In genomic region chr2:75517562-75518230, GRCh38 we compare ENCODE assay signal across 19 cellular contexts. TPM values are rescaled to one million over a fixed set of nuclear protein-coding genes. Genes with fewer than 3 reads are reported as not detected.
DNase-seq lines count a peak whose midpoint lies in the region; ATAC-seq and TF ChIP-seq lines count a peak whose summit lies in the region.
"Had no signal": no experiment of that assay in that cellular context is flagged by ENCODE, and none has a peak within 500 bp of the region (broad histone marks: within the 10 kb centered on the region; RNA-seq: fewer than 3 reads in every experiment).

No MANE protein-coding gene starts in this region.

- TF ChIP-seq CTCF in endothelial cell (IDR thresholded peaks at IDR 0.05; ENCODE audit: unreplicated experiment): no peak
- no peak for TF ChIP-seq CTCF in nephron (IDR thresholded peaks at IDR 0.05; ENCODE audit: unreplicated experiment in 3 of 3)

- DNase-seq in endothelial cell (ENCODE audit: low spot score): no peak
- DNase-seq in left kidney (ENCODE audit: low read depth, low spot score): peak; percentile 63
- DNase-seq in left cardiac atrium: no peak
- no peak for DNase-seq in NCI-H1048 (lab: John Stamatoyannopoulos, UW)
- DNase-seq: C1 segment of cervical spinal cord; CD4-positive, alpha-beta memory T cell; COR-L47; HCEC 1CT; NCI-H1092; NCI-H1417 treated with DMSO at 0.1 percent for 48 hours; NCI-H1694 treated with DMSO at 0.1 percent for 48 hours; NCI-H2081; NCI-H524; NCI-H774; SJCRH30 had no signal

- H3K9me3 Mint-ChIP-seq in endothelial cell (ENCODE audit: unreplicated experiment): no peaks in the 10 kb centered on the region
- H3K9me3 Mint-ChIP-seq in nephron: peaks cover 8% of the 10 kb centered on the region

- no peak overlapping the region for H3K27ac Mint-ChIP-seq in endothelial cell (ENCODE audit: unreplicated experiment)
- H3K27ac Mint-ChIP-seq in nephron: peak overlapping the region in 2 of 3 experiments; percentile 48 to 79
- H3K27ac Mint-ChIP-seq: CD4-positive, alpha-beta memory T cell; IgD-negative memory B cell had no signal

- H3K27me3 Mint-ChIP-seq in endothelial cell (ENCODE audit: unreplicated experiment) (peaks cover 4% of the 10 kb centered on the region), nephron (ENCODE audit: low read depth) (no peaks in the 10 kb centered on the region)

- H3K36me3 Mint-ChIP-seq in endothelial cell (ENCODE audit: low read depth, unreplicated experiment): peaks cover 52% of the 10 kb centered on the region
- peaks cover 60% of the 10 kb centered on the region for H3K36me3 Mint-ChIP-seq in nephron (ENCODE audit: low read depth)
- H3K36me3 Mint-ChIP-seq: CD4-positive, alpha-beta memory T cell; IgD-negative memory B cell had no signal

- intact Hi-C loops in left cardiac atrium (cut with DNase I): no loop called here

- no peak for ATAC-seq in SK-N-SH treated with all-trans-retinoic acid at 6 μM for 48 hours
- ATAC-seq in left cardiac atrium: no peak
- no peak for ATAC-seq in HG02642 (IDR thresholded peaks at IDR 0.05; ENCODE audit: poor library complexity, unreplicated experiment)

- H3K4me1 Mint-ChIP-seq in endothelial cell (ENCODE audit: unreplicated experiment) (peaks cover 37% of the 10 kb centered on the region), nephron (peaks cover 10% of the 10 kb centered on the region)
- H3K4me1 Mint-ChIP-seq: CD4-positive, alpha-beta memory T cell; IgD-negative memory B cell had no signal

- H3K4me3 Mint-ChIP-seq in endothelial cell (ENCODE audit: unreplicated experiment) (peak overlapping the region; percentile 27), nephron (no peak overlapping the region)
- H3K4me3 Mint-ChIP-seq: CD4-positive, alpha-beta memory T cell; IgD-negative memory B cell had no signal

TF ChIP-seq in SK-N-SH treated with all-trans-retinoic acid at 6 μM for 48 hours, 23 proteins besides CTCF, POLR2A, EP300 and RAD21:
- no peak for TF ChIP-seq ZNF565 (CRISPR knock-in tag; conservative IDR thresholded peaks at IDR 0.05; ENCODE audit: low read depth)
- no peak for TF ChIP-seq ZC3H10 (CRISPR knock-in tag; IDR thresholded peaks at IDR 0.05)
- no peak for TF ChIP-seq BACH2 (CRISPR knock-in tag; IDR thresholded peaks at IDR 0.05; ENCODE audit: borderline replicate concordance)
- no peak for TF ChIP-seq TOX (CRISPR knock-in tag; IDR thresholded peaks at IDR 0.05; ENCODE audit: borderline replicate concordance)
- TF ChIP-seq ISL1 (CRISPR knock-in tag; IDR thresholded peaks at IDR 0.05): no peak
- TF ChIP-seq ESRRG (CRISPR knock-in tag; IDR thresholded peaks at IDR 0.05): no peak
- TF ChIP-seq POU6F1 (CRISPR knock-in tag; IDR thresholded peaks at IDR 0.05; ENCODE audit: borderline replicate concordance, low read depth): no peak
- no peak for TF ChIP-seq TCF4 (CRISPR knock-in tag; IDR thresholded peaks at IDR 0.05; ENCODE audit: borderline replicate concordance)
- no peak for TF ChIP-seq GLIS3 (CRISPR knock-in tag; IDR thresholded peaks at IDR 0.05)
- TF ChIP-seq ZFP3 (CRISPR knock-in tag; IDR thresholded peaks at IDR 0.05): no peak
- TF ChIP-seq ZNF70 (CRISPR knock-in tag; IDR thresholded peaks at IDR 0.05): no peak
- TF ChIP-seq OSR1 (CRISPR knock-in tag; IDR thresholded peaks at IDR 0.05): no peak
- no peak for TF ChIP-seq CREB5 (CRISPR knock-in tag; IDR thresholded peaks at IDR 0.05; ENCODE audit: low read depth)
- TF ChIP-seq RARB (CRISPR knock-in tag; IDR thresholded peaks at IDR 0.05): no peak

RNA-seq across cellular contexts. Expression of gene EVA1A, which starts 43.0 kb away (rescaled TPM):
- total RNA-seq in endothelial cell (ENCODE audit: unreplicated experiment) (19.9 TPM), left cardiac atrium (under 1 TPM; 0.44 to 0.84 TPM)
- total RNA-seq: CD4-positive, alpha-beta memory T cell; SJCRH30 had no signal

Comparison
In these comparisons a context has a peak if more than half of its experiments do, and no peak if none do; other contexts are left out.
1. RNA of gene EVA1A, which starts 43.0 kb away (total RNA-seq): 19.9 TPM in endothelial cell (single experiment); 0.44 to 0.84 TPM in left cardiac atrium; every median in the first group is over 10 times any median in the second.